Comparison of ENCODE assay signal across 8 cellular contexts in the genomic region with DNA sequence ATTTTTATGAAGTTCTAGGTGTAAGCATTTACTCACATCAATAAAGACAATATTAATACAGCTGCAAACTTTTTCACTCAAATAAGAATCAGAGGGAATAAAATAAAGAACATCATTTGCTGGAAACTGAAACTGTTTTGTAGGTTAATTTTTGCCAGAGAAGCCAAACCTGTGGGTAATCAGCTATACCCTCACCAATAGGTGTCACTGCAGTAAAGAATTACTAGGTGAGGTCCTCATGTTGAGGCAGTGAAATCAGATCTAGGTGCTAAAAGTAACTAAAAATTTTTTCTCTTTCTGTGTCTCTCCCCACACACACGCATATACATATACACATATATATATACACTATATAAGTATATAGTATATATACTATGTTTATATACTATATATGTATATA.
DNase-seq lines count a peak whose midpoint lies in the region; TF ChIP-seq lines count a peak whose summit lies in the region.

No MANE protein-coding gene starts in this region.

- H3K27ac Mint-ChIP-seq in glutamatergic neuron (ENCODE audit: unreplicated experiment), result no peak overlapping the region

- H3K4me3 Mint-ChIP-seq in glutamatergic neuron (ENCODE audit: unreplicated experiment), result no peak overlapping the region

- no peaks in the 10 kb centered on the region for H3K36me3 Mint-ChIP-seq in glutamatergic neuron (ENCODE audit: unreplicated experiment)

- peaks cover 2% of the 10 kb centered on the region for H3K27me3 Mint-ChIP-seq in glutamatergic neuron (ENCODE audit: unreplicated experiment)

- peak; percentile 40 for TF ChIP-seq CTCF in GM12874 (IDR thresholded peaks at IDR 0.05; ENCODE audit: insufficient read depth, low read depth, low read length)
- TF ChIP-seq CTCF in glutamatergic neuron (IDR thresholded peaks at IDR 0.05; ENCODE audit: partially characterized antibody, unreplicated experiment), result peak; percentile 14

- H3K9me3 Mint-ChIP-seq in glutamatergic neuron (ENCODE audit: unreplicated experiment), result no peaks in the 10 kb centered on the region

- no peaks in the 10 kb centered on the region for H3K4me1 Mint-ChIP-seq in glutamatergic neuron (ENCODE audit: low read depth, unreplicated experiment)

- peak; percentile 68 for DNase-seq in H4 (ENCODE audit: low spot score)
- peak; percentile 5 for DNase-seq in NCI-H1092 (lab: John Stamatoyannopoulos, UW)
- no peak for DNase-seq in glutamatergic neuron
- no peak for DNase-seq in T1000 (lab: John Stamatoyannopoulos, UW)
- DNase-seq in NCI-H2227 (lab: John Stamatoyannopoulos, UW; ENCODE audit: unreplicated experiment), result no peak
- no peak for DNase-seq in activated CD4-positive, CD25-positive, alpha-beta regulatory T cell (lab: John Stamatoyannopoulos, UW)
- no peak for DNase-seq in dedifferentiated amniotic fluid mesenchymal stem cell (ENCODE audit: extremely low spot score)

Comparison
In these comparisons a context has a peak if more than half of its experiments do, and no peak if none do; other contexts are left out.
1. DNase-seq: peak in H4 (single experiment) and NCI-H1092 (single experiment); none in glutamatergic neuron (single experiment), T1000 (single experiment), NCI-H2227 (single experiment), activated CD4-positive, CD25-positive, alpha-beta regulatory T cell (0 of 4) and dedifferentiated amniotic fluid mesenchymal stem cell (single experiment).